Comparison of ENCODE assay signal across 13 cellular contexts in the genomic region with DNA sequence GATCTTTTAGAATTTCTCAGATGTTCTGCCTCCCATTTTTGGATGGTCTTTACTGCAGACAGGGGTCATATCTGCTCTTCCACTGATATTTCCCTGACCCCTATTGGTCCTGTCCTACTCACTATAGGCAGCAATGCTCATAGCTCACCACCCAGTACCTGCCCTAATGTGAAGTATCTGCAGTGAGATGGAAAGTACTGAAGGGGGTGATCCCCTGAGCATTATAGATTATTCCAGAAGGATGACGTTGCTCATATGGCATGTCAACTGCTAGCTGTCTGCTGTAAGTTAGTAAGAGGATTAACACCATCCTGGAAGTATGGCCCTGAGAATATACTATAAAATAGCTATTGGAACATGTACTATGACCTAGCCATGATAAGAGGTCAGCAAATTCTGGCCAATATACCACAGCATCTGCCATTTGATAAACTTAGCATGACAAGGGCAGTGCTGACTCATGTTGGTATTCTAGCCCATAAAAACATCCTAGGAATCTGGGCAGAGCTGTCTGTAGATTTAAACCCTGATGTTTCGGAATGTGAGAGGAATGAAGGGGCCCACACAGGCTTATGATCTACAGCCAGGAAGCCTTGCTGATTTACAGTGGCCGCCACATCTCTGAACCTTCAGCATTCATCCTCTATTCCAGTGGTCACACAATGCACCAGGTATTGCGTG.
A peak's percentile ranks its signal among the peaks of the same experiment; 100 is the strongest.
DNase-seq lines count a peak whose midpoint lies in the region; ATAC-seq and TF ChIP-seq lines count a peak whose summit lies in the region.
"Had no signal": no experiment of that assay in that cellular context is flagged by ENCODE, and none has a peak within 500 bp of the region (broad histone marks: within the 10 kb centered on the region; RNA-seq: fewer than 3 reads in every experiment).

No MANE protein-coding gene starts in this region.

- H3K4me3 ChIP-seq in kidney epithelial cell (ENCODE audit: low read depth, low read length): no peak overlapping the region
- H3K4me3 ChIP-seq: prostate gland, tibial artery had no signal

- in situ Hi-C loops in GM13977 (cut with MboI; ENCODE audit: low pct_unique_long_range_greater_than_20kb, low sequenced_read_pairs, unreplicated experiment): no loop called here

- peak; percentile 86 for DNase-seq in AG08395 (ENCODE audit: low spot score)
- DNase-seq in HS-27A (ENCODE audit: low read depth): peak; percentile 78
- peak; percentile 45 for DNase-seq in amniotic stem cell (lab: John Stamatoyannopoulos, UW)
- peak; percentile 53 for DNase-seq in kidney epithelial cell (ENCODE audit: low read depth)
- DNase-seq in NCI-H1694 (lab: John Stamatoyannopoulos, UW): no peak
- no peak for DNase-seq in activated CD4-positive, alpha-beta T cell treated with anti-CD3 and anti-CD28 coated beads for 4 hours
- no peak for DNase-seq in GM13977 (ENCODE audit: low spot score)
- DNase-seq: activated CD4-positive, alpha-beta T cell treated with anti-CD3 and anti-CD28 coated beads, Interleukin-2, amount 50 U/mL, for 48 hours; activated naive CD8-positive, alpha-beta T cell treated with anti-CD3 and anti-CD28 coated beads, Interleukin-2, amount 10 ng/mL, durations not matched to agents 7 days and 5 days; left colon; tibial artery had no signal

- TF ChIP-seq CTCF in kidney epithelial cell (IDR thresholded peaks at IDR 0.05; ENCODE audit: insufficient read depth, low read length, poor library complexity, severe bottlenecking) (no peak), GM13977 (IDR thresholded peaks at IDR 0.05; ENCODE audit: extremely low read depth, insufficient read depth, missing control alignments) (no peak)

- ATAC-seq in HG02610 (IDR thresholded peaks at IDR 0.05; ENCODE audit: unreplicated experiment): no peak
- ATAC-seq: left colon had no signal

- no peaks in the 10 kb centered on the region for H3K27me3 ChIP-seq in kidney epithelial cell (ENCODE audit: control insufficient read depth, insufficient read depth, low read length)
- H3K27me3 ChIP-seq: tibial artery had no signal

- H3K36me3 ChIP-seq in kidney epithelial cell (ENCODE audit: control insufficient read depth, insufficient read depth, low read length): no peaks in the 10 kb centered on the region
- H3K36me3 ChIP-seq: prostate gland, tibial artery had no signal

Comparison
In these comparisons a context has a peak if more than half of its experiments do, and no peak if none do; other contexts are left out.
1. DNase-seq: peak in AG08395 (single experiment), HS-27A (single experiment), amniotic stem cell (single experiment) and kidney epithelial cell (single experiment); none in NCI-H1694 (single experiment), activated CD4-positive, alpha-beta T cell treated with anti-CD3 and anti-CD28 coated beads for 4 hours (0 of 2) and GM13977 (single experiment).